ENCODE assay signal across 23 cellular contexts in the genomic region with DNA sequence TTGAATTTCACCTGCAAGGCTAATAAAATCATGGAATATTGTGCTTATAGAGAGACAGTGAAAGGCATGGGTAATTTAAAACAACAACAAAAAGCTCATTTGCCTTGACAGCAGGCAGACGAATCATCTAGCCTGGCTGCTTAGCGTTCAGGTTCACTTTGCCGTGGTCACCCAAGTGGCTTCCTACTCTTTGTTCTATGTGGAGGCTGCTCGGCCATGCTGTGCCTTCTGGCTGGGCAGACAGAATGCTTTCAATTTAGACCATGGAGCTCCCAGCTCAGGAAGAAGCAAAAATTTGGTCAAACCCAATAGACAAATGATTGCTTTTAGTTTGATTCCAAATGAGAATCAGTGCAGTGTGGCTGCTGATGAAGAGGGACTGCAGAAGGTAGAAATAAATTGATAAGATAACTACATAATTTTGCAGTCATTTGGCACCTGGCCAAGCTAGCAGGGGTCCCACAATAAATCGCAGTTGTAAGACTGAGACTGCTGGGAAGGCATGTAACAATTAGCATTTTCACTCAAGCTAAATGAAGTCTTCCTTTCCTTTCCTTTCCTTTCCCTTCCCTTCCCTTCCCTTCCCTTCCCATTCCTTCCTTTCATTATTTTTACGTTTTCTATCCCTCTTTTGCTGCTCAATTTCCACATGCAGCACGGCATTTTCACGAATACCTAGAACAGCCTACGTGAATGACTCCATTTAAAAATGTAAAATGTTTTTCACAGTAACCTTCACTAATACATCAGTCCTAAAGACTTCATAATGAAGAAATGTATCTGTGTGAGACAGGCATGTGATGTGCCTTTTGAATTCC.
DNase-seq lines count a peak whose midpoint lies in the region; FAIRE-seq and TF ChIP-seq lines count a peak whose summit lies in the region.
"Had no signal": no experiment of that assay in that cellular context is flagged by ENCODE, and none has a peak within 500 bp of the region (broad histone marks: within the 10 kb centered on the region; RNA-seq: fewer than 3 reads in every experiment).

No MANE protein-coding gene starts in this region.

- no peaks in the 10 kb centered on the region for H4K20me1 ChIP-seq in H1 (replicated peaks in 1 of 2; ENCODE audit: control insufficient read depth in 1 of 2, insufficient read depth in 2 of 2, low read length in 2 of 2)

- H3K36me3 Mint-ChIP-seq in nephron progenitor cell (ENCODE audit: low read depth) = no peaks in the 10 kb centered on the region
- H3K36me3 Mint-ChIP-seq: CD4-positive, alpha-beta memory T cell; mesothelial cell of epicardium; natural killer cell treated with Interleukin-12 subunit alpha and Interleukin-12 subunit beta and Interleukin-15 and Interleukin-18, amount 100 ng/mL, for 72 hours had no signal

- H3K9me3 Mint-ChIP-seq in nephron progenitor cell = peaks cover 5% of the 10 kb centered on the region
- H3K9me3 Mint-ChIP-seq: activated B cell treated with CpG ODN at 0.5 μM for 24 hours; activated CD4-positive, alpha-beta memory T cell treated with anti-CD3 and anti-CD28 coated beads, Interleukin-2, amount 10 ng/mL, durations not matched to agents 7 days and 5 days; mesothelial cell of epicardium; natural killer cell treated with Interleukin-12 subunit alpha and Interleukin-12 subunit beta and Interleukin-15 and Interleukin-18, amount 100 ng/mL, for 72 hours had no signal

- H2AK5ac ChIP-seq in H1 (ENCODE audit: low read depth, low read length) = no peak overlapping the region

- 56 to 100% methylated on average over 1 to 9 of the region's 9 CpGs for WGBS in H1 (ENCODE audit: extremely low coverage in 1 of 2, insufficient coverage in 1 of 2, insufficient read length in 1 of 2, insufficient replicate concordance in 2 of 2, low coverage in 1 of 2, low lambda C conversion rate in 2 of 2, missing lambda C conversion rate in 1 of 2), 2 experiments

- no peak overlapping the region for H3K14ac ChIP-seq in H1 (ENCODE audit: insufficient read length)

- H3K4ac ChIP-seq in H1 (replicated peaks; ENCODE audit: insufficient read length, low read depth, low read length) = no peak overlapping the region

- H3K27ac ChIP-seq in H1 (ENCODE audit: low read depth, low read length) = no peak overlapping the region
- H3K27ac ChIP-seq: adrenal gland, brain microvascular endothelial cell, uterus had no signal

- TF ChIP-seq EP300 in H1 (IDR thresholded peaks at IDR 0.05; ENCODE audit: borderline replicate concordance in 1 of 2, low read depth in 2 of 2, low read length in 2 of 2) = no peak

- H3K27ac Mint-ChIP-seq in nephron progenitor cell = peak overlapping the region; percentile 76
- H3K27ac Mint-ChIP-seq: activated B cell treated with CpG ODN at 0.5 μM for 24 hours; activated CD4-positive, alpha-beta memory T cell treated with anti-CD3 and anti-CD28 coated beads, Interleukin-2, amount 10 ng/mL, durations not matched to agents 7 days and 5 days; CD4-positive, alpha-beta memory T cell; mesothelial cell of epicardium; natural killer cell treated with Interleukin-12 subunit alpha and Interleukin-12 subunit beta and Interleukin-15 and Interleukin-18, amount 100 ng/mL, for 72 hours had no signal

- H2AFZ ChIP-seq in H1 (ENCODE audit: low read length) = peak overlapping the region; percentile 36

- CTCF ChIA-PET in HEK293T (lab: Yijun Ruan, JAX) (no interaction called here), H1 (lab: Charles Lee; ENCODE audit: partially characterized antibody) (interaction anchor here (0.8 to 1.5 kb wide), 4 partner anchors 12 to 447 kb away, joined by 4 to 7 read pairs (median 5); no protein-coding TSS in a partner anchor)

- no peak overlapping the region for H3K18ac ChIP-seq in H1 (ENCODE audit: extremely low read depth, low read length)

- H3K9ac ChIP-seq in H1 (replicated peaks in 1 of 4; ENCODE audit: extremely low read depth in 1 of 4, low read depth in 3 of 4, low read length in 3 of 4) = no peak overlapping the region

- FAIRE-seq in H1 (lab: Jason Lieb, UNC) = no peak

- H2BK5ac ChIP-seq in H1 (ENCODE audit: low read depth, low read length) = no peak overlapping the region

- no peaks in the 10 kb centered on the region for H3K23me2 ChIP-seq in H1 (ENCODE audit: low read depth, low read length)

- no peak overlapping the region for H2BK120ac ChIP-seq in H1 (replicated peaks; ENCODE audit: low read depth, low read length)

- peak overlapping the region; percentile 18 for H4K91ac ChIP-seq in H1 (replicated peaks; ENCODE audit: insufficient read length, low read length)

- H3K4me2 ChIP-seq in H1 (ENCODE audit: insufficient read depth in 1 of 2, low read depth in 2 of 2, low read length in 2 of 2) = peak overlapping the region in 1 of 2 experiments; percentile 11; a peak in 1 of 4 replicates

- no peak overlapping the region for H3K56ac ChIP-seq in H1 (replicated peaks; ENCODE audit: insufficient read length, low read depth, low read length)

- TF ChIP-seq POLR2A in H1 (IDR thresholded peaks at IDR 0.05; ENCODE audit: control extremely low read depth in 1 of 2, low read depth in 2 of 2, low read length in 2 of 2) = no peak

- no peak overlapping the region for H2BK20ac ChIP-seq in H1 (ENCODE audit: low read length)

- H3K9me3 ChIP-seq in H1 (ENCODE audit: insufficient read depth in 2 of 2, low read depth in 1 of 2, low read length in 1 of 2) = no peaks in the 10 kb centered on the region
- H3K9me3 ChIP-seq: adrenal gland, uterus had no signal

- POLR2A ChIA-PET in HEK293T (lab: Yijun Ruan, JAX) (no interaction called here), H1 (lab: Charles Lee; ENCODE audit: partially characterized antibody) (no interaction called here)

- H3K79me1 ChIP-seq in H1 (ENCODE audit: low read depth, low read length) = no peaks in the 10 kb centered on the region

- no peaks in the 10 kb centered on the region for H3K79me2 ChIP-seq in H1 (ENCODE audit: control insufficient read depth in 1 of 2, insufficient read depth in 2 of 2, low read length in 2 of 2)

- peaks cover 4% of the 10 kb centered on the region for H3K27me3 Mint-ChIP-seq in nephron progenitor cell (ENCODE audit: low read depth, poor library complexity)

- DNase-seq in ELF-1 (ENCODE audit: low read depth, low spot score) = peak; percentile 3
- DNase-seq in HEK293T (ENCODE audit: extremely low spot score) = peak; percentile 11
- peak in 1 of 2 experiments; percentile 46 for DNase-seq in H1 (ENCODE audit: low read depth in 1 of 2, low spot score in 2 of 2)
- DNase-seq in nephron progenitor cell = peak; percentile 18
- DNase-seq in activated CD8-positive, alpha-beta memory T cell treated with anti-CD3 and anti-CD28 coated beads, Interleukin-2, amount 50 U/mL, for 4 hours = no peak
- DNase-seq in stimulated activated CD4-positive, alpha-beta T cell treated with anti-CD3 and anti-CD28 coated beads, Interleukin-1b, Interleukin-23, amount 100 ng/mL, for 48 hours = no peak
- no peak for DNase-seq in NCI-H1048 (lab: John Stamatoyannopoulos, UW)
- DNase-seq: activated B cell treated with CpG ODN at 0.5 μM for 24 hours; activated CD4-positive, alpha-beta memory T cell treated with anti-CD3 and anti-CD28 coated beads, Interleukin-2, amount 10 ng/mL, durations not matched to agents 7 days and 5 days; activated gamma-delta T cell treated with Interleukin-2 at 50 U/mL for 16 hours; adrenal gland; brain microvascular endothelial cell; CD4-positive, alpha-beta memory T cell; DMS153; NCI-H1092; NCI-H2081 treated with DMSO at 0.1 percent for 48 hours; NCI-H524; posterior cingulate gyrus; RPMI8226; T-helper 9 cell; uterus had no signal

- no peaks in the 10 kb centered on the region for H3K36me3 ChIP-seq in H1 (ENCODE audit: control insufficient read depth in 2 of 4, insufficient read depth in 4 of 4, low read length in 3 of 4)
- H3K36me3 ChIP-seq: adrenal gland, brain microvascular endothelial cell, uterus had no signal

- no peak overlapping the region for H2BK12ac ChIP-seq in H1 (ENCODE audit: low read depth, low read length)

- TF ChIP-seq CTCF in H1 (IDR thresholded peaks at IDR 0.05; ENCODE audit: control extremely low read depth in 1 of 3, insufficient read depth in 1 of 3, low read depth in 1 of 3, low read length in 3 of 3) = no peak
- no peak for TF ChIP-seq CTCF in nephron progenitor cell (IDR thresholded peaks at IDR 0.05)

- no peak overlapping the region for H3K23ac ChIP-seq in H1 (ENCODE audit: insufficient read length)

- TF ChIP-seq RAD21 in H1 (IDR thresholded peaks at IDR 0.05 in 1 of 2, conservative IDR thresholded peaks at IDR 0.05 in 1 of 2; ENCODE audit: low read depth in 2 of 2, low read length in 2 of 2) = no peak

- H3K4me1 ChIP-seq in H1 (replicated peaks in 1 of 4; ENCODE audit: control insufficient read depth in 3 of 4, insufficient read depth in 4 of 4, low read length in 3 of 4) = peaks cover 0 to 13% (median 3%) of the 10 kb centered on the region in 4 experiments; a peak in 5 of 7 replicates
- H3K4me1 ChIP-seq: adrenal gland, uterus had no signal

- no peak overlapping the region for H4K8ac ChIP-seq in H1 (ENCODE audit: extremely low read depth, insufficient read depth, low read length)

- H3K4me3 ChIP-seq in H1 (ENCODE audit: extremely low read depth in 1 of 4, insufficient read depth in 2 of 4, low read depth in 3 of 4, low read length in 4 of 4) = no peak overlapping the region
- H3K4me3 ChIP-seq: adrenal gland, uterus had no signal

- H4K5ac ChIP-seq in H1 (ENCODE audit: insufficient read length, low read depth, low read length) = no peak overlapping the region

- H3K4me3 Mint-ChIP-seq in nephron progenitor cell = no peak overlapping the region
- H3K4me3 Mint-ChIP-seq: activated B cell treated with CpG ODN at 0.5 μM for 24 hours; activated CD4-positive, alpha-beta memory T cell treated with anti-CD3 and anti-CD28 coated beads, Interleukin-2, amount 10 ng/mL, durations not matched to agents 7 days and 5 days; mesothelial cell of epicardium; natural killer cell treated with Interleukin-12 subunit alpha and Interleukin-12 subunit beta and Interleukin-15 and Interleukin-18, amount 100 ng/mL, for 72 hours had no signal

- H3K27me3 ChIP-seq in H1 (replicated peaks in 1 of 4; ENCODE audit: control insufficient read depth in 3 of 4, extremely low read depth in 1 of 4, insufficient read depth in 3 of 4, low read length in 3 of 4) = no peaks in the 10 kb centered on the region
- H3K27me3 ChIP-seq: adrenal gland, brain microvascular endothelial cell, uterus had no signal

- peaks cover 9% of the 10 kb centered on the region for H3K4me1 Mint-ChIP-seq in nephron progenitor cell
- H3K4me1 Mint-ChIP-seq: activated B cell treated with CpG ODN at 0.5 μM for 24 hours had no signal

- H2BK15ac ChIP-seq in H1 (ENCODE audit: low read length) = no peak overlapping the region

TF ChIP-seq in HEK293T, 16 proteins besides CTCF, POLR2A, EP300 and RAD21 (continues in another document):
- TF ChIP-seq SUZ12 (IDR thresholded peaks at IDR 0.05) = no peak
- TF ChIP-seq LEF1 (IDR thresholded peaks at IDR 0.05; ENCODE audit: borderline replicate concordance) = no peak
- no peak for TF ChIP-seq FOXM1 (IDR thresholded peaks at IDR 0.05; ENCODE audit: borderline replicate concordance)
- TF ChIP-seq BHLHE40 (IDR thresholded peaks at IDR 0.05; ENCODE audit: borderline replicate concordance) = no peak

TF ChIP-seq in H1, 55 proteins besides CTCF, POLR2A, EP300 and RAD21 (continues in another document):
- TF ChIP-seq KDM1A (IDR thresholded peaks at IDR 0.05; ENCODE audit: borderline replicate concordance, low read length) (no peak), KDM5A (IDR thresholded peaks at IDR 0.05; ENCODE audit: low read length) (no peak)

Comparison
In these comparisons a context has a peak if more than half of its experiments do, and no peak if none do; other contexts are left out.
1. DNase-seq: peak in ELF-1 (single experiment), HEK293T (single experiment) and nephron progenitor cell (single experiment); none in activated CD8-positive, alpha-beta memory T cell treated with anti-CD3 and anti-CD28 coated beads, Interleukin-2, amount 50 U/mL, for 4 hours (single experiment), stimulated activated CD4-positive, alpha-beta T cell treated with anti-CD3 and anti-CD28 coated beads, Interleukin-1b, Interleukin-23, amount 100 ng/mL, for 48 hours (single experiment) and NCI-H1048 (single experiment).